Comparison of ENCODE assay signal across 10 cellular contexts in the genomic region with DNA sequence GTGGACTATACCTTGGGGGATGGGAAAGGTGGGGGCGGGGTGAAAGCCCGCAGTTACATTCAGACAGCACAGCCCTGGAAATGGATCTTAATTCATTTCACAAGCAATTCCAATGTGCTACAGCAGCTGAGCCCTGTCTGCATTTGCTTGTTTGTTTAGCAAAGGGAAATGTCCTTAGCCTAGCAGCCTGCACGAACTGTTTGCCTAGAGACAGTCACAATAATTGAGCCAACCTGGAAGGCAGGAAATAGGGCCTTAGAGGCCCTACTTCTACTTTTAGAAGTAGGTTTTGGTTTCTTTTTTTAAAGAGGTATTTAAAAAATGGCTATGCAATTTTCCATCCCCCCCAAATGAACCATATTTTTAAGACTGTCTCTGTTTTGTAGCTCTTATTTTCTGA.
DNase-seq lines count a peak whose midpoint lies in the region; ATAC-seq and FAIRE-seq lines count a peak whose summit lies in the region.
"Had no signal": no experiment of that assay in that cellular context is flagged by ENCODE, and none has a peak within 500 bp of the region (broad histone marks: within the 10 kb centered on the region; RNA-seq: fewer than 3 reads in every experiment).

No MANE protein-coding gene starts in this region.

- no peak overlapping the region for H2BK15ac ChIP-seq in mesendoderm (replicated peaks; ENCODE audit: low read depth)

- H3K27me3 ChIP-seq in mesendoderm (ENCODE audit: insufficient read depth, low read length, poor library complexity): no peaks in the 10 kb centered on the region

- H3K9ac ChIP-seq in mesendoderm (ENCODE audit: low read length): no peak overlapping the region

- no peak overlapping the region for H3K18ac ChIP-seq in mesendoderm (ENCODE audit: low read length)

- no CpG with 5 or more reads among the region's 3 CpGs for WGBS in mesendoderm (ENCODE audit: extremely low coverage, insufficient coverage, low lambda C conversion rate)

- no peak overlapping the region for H4K5ac ChIP-seq in mesendoderm (ENCODE audit: low read length)

- peak; percentile 74 for ATAC-seq in HG02763 (IDR thresholded peaks at IDR 0.05; ENCODE audit: unreplicated experiment)
- ATAC-seq: A549 had no signal

- H3K4me1 ChIP-seq in mesendoderm (ENCODE audit: control insufficient read depth, low read depth, low read length): no peaks in the 10 kb centered on the region
- H3K4me1 ChIP-seq: A549 had no signal

- no peak overlapping the region for H3K4me2 ChIP-seq in mesendoderm (ENCODE audit: low read length)
- H3K4me2 ChIP-seq: A549, PC-9 had no signal

- no peaks in the 10 kb centered on the region for H3K79me2 ChIP-seq in mesendoderm (ENCODE audit: control insufficient read depth, insufficient read depth, low read length)

- H3K79me1 ChIP-seq in mesendoderm (ENCODE audit: low read length): no peaks in the 10 kb centered on the region

- no peaks in the 10 kb centered on the region for H3K36me3 ChIP-seq in mesendoderm (ENCODE audit: control insufficient read depth, insufficient read depth, low read length)

- H3K4ac ChIP-seq in mesendoderm (ENCODE audit: low read depth, low read length): no peak overlapping the region

- H2AK5ac ChIP-seq in mesendoderm (ENCODE audit: low read length): no peak overlapping the region

- H3K27ac ChIP-seq in mesendoderm (ENCODE audit: low read depth, low read length): no peak overlapping the region
- H3K27ac ChIP-seq: A549, PC-9 had no signal

- H3K23ac ChIP-seq in mesendoderm (ENCODE audit: low read length): no peak overlapping the region

- no peak overlapping the region for H2BK5ac ChIP-seq in mesendoderm (ENCODE audit: low read length)

- DNase-seq in NCI-H1105 treated with DMSO at 0.1 percent for 48 hours (lab: John Stamatoyannopoulos, UW) (peak; percentile 14), NCI-H1105 (lab: John Stamatoyannopoulos, UW) (no peak), NCI-H345 (lab: John Stamatoyannopoulos, UW) (peak; percentile 77), mesendoderm (no peak), GOT3 (lab: John Stamatoyannopoulos, UW) (no peak), SW 1271 (lab: John Stamatoyannopoulos, UW) (no peak)

- no peak overlapping the region for H3K56ac ChIP-seq in mesendoderm (ENCODE audit: low read length)

- FAIRE-seq in islet of Langerhans (lab: Jason Lieb, UNC): peak; percentile 100
- FAIRE-seq: A549 had no signal

- no peak overlapping the region for H4K8ac ChIP-seq in mesendoderm (ENCODE audit: low read depth, low read length)

- no peak overlapping the region for H3K4me3 ChIP-seq in mesendoderm (ENCODE audit: low read length)
- H3K4me3 ChIP-seq: A549, PC-9 had no signal

- H2BK120ac ChIP-seq in mesendoderm (ENCODE audit: low read depth, low read length): no peak overlapping the region

Comparison
In these comparisons a context has a peak if more than half of its experiments do, and no peak if none do; other contexts are left out.
1. DNase-seq: peak in NCI-H1105 treated with DMSO at 0.1 percent for 48 hours (single experiment) and NCI-H345 (single experiment); none in NCI-H1105 (single experiment), mesendoderm (single experiment), GOT3 (single experiment) and SW 1271 (0 of 2).